9 cellular contexts compared by ENCODE assay signal in the genomic region with DNA sequence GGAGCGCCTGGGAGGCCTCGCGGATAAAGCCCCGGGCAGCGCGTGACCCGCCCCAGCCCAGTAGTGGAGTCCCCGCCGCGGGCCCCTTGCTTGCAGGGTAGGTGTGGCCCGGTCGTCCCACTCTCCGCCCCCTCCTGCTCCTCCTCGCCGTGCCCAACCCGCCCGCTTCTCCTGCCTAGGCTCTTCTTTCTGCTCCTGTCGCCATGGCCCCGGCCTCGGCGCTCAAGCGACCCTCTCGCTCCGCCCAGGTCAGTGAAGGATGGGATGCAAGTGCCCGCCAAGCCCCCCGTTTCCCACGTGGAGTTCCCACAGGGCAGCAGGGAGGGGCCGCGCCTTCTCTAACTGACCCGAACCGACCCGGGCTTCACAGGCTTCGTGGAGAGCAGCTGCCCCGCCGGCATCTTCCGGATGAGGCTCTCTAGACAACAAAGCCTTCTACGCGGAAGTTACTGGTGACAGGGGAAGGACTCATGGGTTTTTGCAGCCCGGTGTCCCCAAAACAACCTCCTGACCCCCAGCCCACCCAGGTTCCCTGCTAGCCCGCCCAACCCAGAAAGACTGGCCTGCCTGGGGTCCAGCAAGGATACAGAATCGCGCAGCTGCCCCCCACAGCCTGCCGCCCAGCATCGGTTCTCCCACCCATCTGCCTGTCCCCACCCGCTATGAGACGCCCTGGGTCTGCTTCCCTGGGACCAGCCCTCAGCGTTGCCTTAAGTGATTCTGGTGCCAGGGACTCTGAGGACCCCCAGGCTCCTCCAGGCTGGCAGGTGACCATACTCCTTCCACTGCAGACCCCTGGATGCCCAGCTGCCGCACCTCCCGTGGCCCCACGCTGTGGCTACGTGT. TPM values are rescaled to one million over a fixed set of nuclear protein-coding genes. Genes with fewer than 3 reads are reported as not detected.
DNase-seq lines count a peak whose midpoint lies in the region; ATAC-seq and TF ChIP-seq lines count a peak whose summit lies in the region.
"Had no signal": no experiment of that assay in that cellular context is flagged by ENCODE, and none has a peak within 500 bp of the region (broad histone marks: within the 10 kb centered on the region; RNA-seq: fewer than 3 reads in every experiment).

No MANE protein-coding gene starts in this region.

- H3K27ac ChIP-seq in Peyer's patch: peak overlapping the region in 2 of 4 donors; percentile 68 to 81
- H3K27ac ChIP-seq: VCaP had no signal

- H3K27me3 ChIP-seq in Peyer's patch (no peaks in the 10 kb centered on the region), adipocyte (replicated peaks; ENCODE audit: control insufficient read depth, insufficient read depth, low read length) (no peaks in the 10 kb centered on the region)

- H3K9ac ChIP-seq in adipocyte (ENCODE audit: low read length): peak overlapping the region; percentile 81

- ATAC-seq in HG02759 (IDR thresholded peaks at IDR 0.05; ENCODE audit: unreplicated experiment): peak; percentile 76

- H3K4me1 ChIP-seq in Peyer's patch (peaks cover 0 to 9% (median 4%) of the 10 kb centered on the region in 4 donors), adipocyte (ENCODE audit: control insufficient read depth, insufficient read depth, low read length) (peaks cover 2% of the 10 kb centered on the region)

- no peak for TF ChIP-seq CTCF in Peyer's patch (IDR thresholded peaks at IDR 0.05)

- H3K4me3 ChIP-seq in Peyer's patch (peak overlapping the region; percentile 52 to 60 (median 54)), adipocyte (ENCODE audit: low read length) (peak overlapping the region; percentile 80)

- peak; percentile 41 for TF ChIP-seq POLR2A in GM15510 (IDR thresholded peaks at IDR 0.05; ENCODE audit: borderline replicate concordance, extremely low read depth, insufficient read length)
- TF ChIP-seq POLR2A in Peyer's patch (IDR thresholded peaks at IDR 0.05): no peak

- no peaks in the 10 kb centered on the region for H3K9me3 ChIP-seq in Peyer's patch
- no peaks in the 10 kb centered on the region for H3K9me3 ChIP-seq in adipocyte (ENCODE audit: control insufficient read depth, low read length)

- no peaks in the 10 kb centered on the region for H3K36me3 ChIP-seq in Peyer's patch
- no peaks in the 10 kb centered on the region for H3K36me3 ChIP-seq in adipocyte (ENCODE audit: control insufficient read depth, insufficient read depth, low read length, severe bottlenecking)

- DNase-seq in Peyer's patch (peak; percentile 72 to 87 (median 80)), adipocyte (ENCODE audit: low read depth) (peak; percentile 73), islet precursor cell (peak; percentile 76), Ammon's horn (ENCODE audit: low spot score) (no peak), SKM-1 (lab: John Stamatoyannopoulos, UW; ENCODE audit: unreplicated experiment) (no peak)
- DNase-seq in stimulated activated CD4-positive, alpha-beta T cell treated with anti-CD3 and anti-CD28 coated beads, Interleukin-2, amount 100 ng/mL, for 24 hours: peak; percentile 59 to 71

RNA-seq across cellular contexts. Expression of a gene that starts 32.9 kb away (rescaled TPM):
- total RNA-seq in Peyer's patch: 10 to 100 TPM; 15.2 to 30.5 (median 21.4) TPM

Comparison
In these comparisons a context has a peak if more than half of its experiments do, and no peak if none do; other contexts are left out.
1. DNase-seq: peak in Peyer's patch (3 of 3), adipocyte (single experiment), islet precursor cell (single experiment) and stimulated activated CD4-positive, alpha-beta T cell treated with anti-CD3 and anti-CD28 coated beads, Interleukin-2, amount 100 ng/mL, for 24 hours (2 of 2); none in Ammon's horn (single experiment) and SKM-1 (single experiment).